10 cellular contexts compared by ENCODE assay signal in genomic region chr20:61252601-61253263, GRCh38. TPM values are rescaled to one million over a fixed set of nuclear protein-coding genes. Genes with fewer than 3 reads are reported as not detected.
DNase-seq lines count a peak whose midpoint lies in the region; ATAC-seq, FAIRE-seq and TF ChIP-seq lines count a peak whose summit lies in the region.
"Had no signal": no experiment of that assay in that cellular context is flagged by ENCODE, and none has a peak within 500 bp of the region (broad histone marks: within the 10 kb centered on the region; RNA-seq: fewer than 3 reads in every experiment).

No MANE protein-coding gene starts in this region.

- H3K27me3 ChIP-seq in RWPE2 (ENCODE audit: insufficient read depth, poor library complexity, severe bottlenecking), result peaks cover 7% of the 10 kb centered on the region
- peaks cover 50% of the 10 kb centered on the region for H3K27me3 ChIP-seq in trophoblast cell (ENCODE audit: insufficient read depth, low read length)

- peak overlapping the region; percentile 76 for H3K4me3 ChIP-seq in RWPE2 (ENCODE audit: severe bottlenecking)
- no peak overlapping the region for H3K4me3 ChIP-seq in trophoblast cell (ENCODE audit: low read depth, low read length)

- H2BK120ac ChIP-seq in trophoblast cell (ENCODE audit: insufficient read depth, low read length, poor library complexity), result no peak overlapping the region

- no peak overlapping the region for H4K91ac ChIP-seq in trophoblast cell (ENCODE audit: low read depth, low read length)

- no peak overlapping the region for H4K12ac ChIP-seq in trophoblast cell (ENCODE audit: low read depth, low read length)

- H2AK5ac ChIP-seq in trophoblast cell (ENCODE audit: low read length), result no peak overlapping the region

- DNase-seq in EH (ENCODE audit: low read depth), result peak; percentile 26
- DNase-seq in RWPE2 (ENCODE audit: low spot score), result peak; percentile 82
- peak; percentile 52 to 58 for DNase-seq in frontal cortex (ENCODE audit: low spot score in 2 of 2)
- no peak for DNase-seq in trophoblast cell
- DNase-seq in activated gamma-delta T cell treated with Interleukin-2 at 50 U/mL for 16 hours, result no peak
- DNase-seq in GF-D8 (lab: John Stamatoyannopoulos, UW), result no peak
- DNase-seq: small intestine had no signal

- H2BK12ac ChIP-seq in trophoblast cell (ENCODE audit: low read length), result no peak overlapping the region

- no peak overlapping the region for H3K14ac ChIP-seq in trophoblast cell (ENCODE audit: low read length)

- H3K4me2 ChIP-seq in trophoblast cell (ENCODE audit: low read length), result peak overlapping the region; percentile 66

- H3K4me3 Mint-ChIP-seq in stimulated activated memory B cell treated with anti-CD40 and anti-IgM and Interleukin-4, amounts not matched to agents 10 μg/mL and 1 μg/mL and 100 μg/mL, for 72 hours, result no peak overlapping the region

- no peaks in the 10 kb centered on the region for H3K79me2 ChIP-seq in trophoblast cell (ENCODE audit: control insufficient read depth, insufficient read depth, low read length, poor library complexity)

- peak overlapping the region; percentile 30 for H2AFZ ChIP-seq in trophoblast cell (ENCODE audit: insufficient read depth, low read length, poor library complexity)

- no peak for TF ChIP-seq CTCF in RWPE2 (IDR thresholded peaks at IDR 0.05; ENCODE audit: poor library complexity, severe bottlenecking)

- no peak for FAIRE-seq in frontal cortex (lab: Jason Lieb, UNC)
- FAIRE-seq: GM12892, small intestine had no signal

- no peak overlapping the region for H3K4ac ChIP-seq in trophoblast cell (ENCODE audit: low read depth, low read length)

- H3K23ac ChIP-seq in trophoblast cell (ENCODE audit: low read length), result no peak overlapping the region

- H3K27ac Mint-ChIP-seq in stimulated activated memory B cell treated with anti-CD40 and anti-IgM and Interleukin-4, amounts not matched to agents 10 μg/mL and 1 μg/mL and 100 μg/mL, for 72 hours, result no peak overlapping the region

- H3K79me1 ChIP-seq in trophoblast cell (ENCODE audit: low read length), result no peaks in the 10 kb centered on the region

- H3K9me3 ChIP-seq in RWPE2 (ENCODE audit: severe bottlenecking) (no peaks in the 10 kb centered on the region), trophoblast cell (ENCODE audit: insufficient read depth, low read depth, low read length) (no peaks in the 10 kb centered on the region)

- peaks cover 4% of the 10 kb centered on the region for H3K9me3 Mint-ChIP-seq in stimulated activated memory B cell treated with anti-CD40 and anti-IgM and Interleukin-4, amounts not matched to agents 10 μg/mL and 1 μg/mL and 100 μg/mL, for 72 hours

- H3K4me1 Mint-ChIP-seq in stimulated activated memory B cell treated with anti-CD40 and anti-IgM and Interleukin-4, amounts not matched to agents 10 μg/mL and 1 μg/mL and 100 μg/mL, for 72 hours, result no peaks in the 10 kb centered on the region

- H3K27ac ChIP-seq in RWPE2 (ENCODE audit: poor library complexity, severe bottlenecking) (peak overlapping the region; percentile 94), trophoblast cell (ENCODE audit: low read depth, low read length) (no peak overlapping the region)

- WGBS in trophoblast cell (ENCODE audit: extremely low coverage, insufficient coverage, insufficient read length), result no CpG with 5 or more reads among the region's 87 CpGs

- H3K27me3 Mint-ChIP-seq in stimulated activated memory B cell treated with anti-CD40 and anti-IgM and Interleukin-4, amounts not matched to agents 10 μg/mL and 1 μg/mL and 100 μg/mL, for 72 hours, result peaks cover 44% of the 10 kb centered on the region

- ATAC-seq in RWPE2 (ENCODE audit: low read depth), result peak; percentile 3
- ATAC-seq in HG02798 (IDR thresholded peaks at IDR 0.05; ENCODE audit: poor library complexity, unreplicated experiment), result no peak
- ATAC-seq in stimulated activated memory B cell treated with anti-CD40 and anti-IgM and Interleukin-4, amounts not matched to agents 10 μg/mL and 1 μg/mL and 100 μg/mL, for 72 hours, result no peak

- H3K9ac ChIP-seq in trophoblast cell (ENCODE audit: low read length), result no peak overlapping the region

- H3K18ac ChIP-seq in trophoblast cell (ENCODE audit: low read length), result no peak overlapping the region

- H3K36me3 ChIP-seq in RWPE2 (ENCODE audit: low read depth) (peaks cover 37% of the 10 kb centered on the region), trophoblast cell (ENCODE audit: control insufficient read depth in 1 of 2, insufficient read depth in 2 of 2, low read length in 2 of 2) (no peaks in the 10 kb centered on the region)

- H3K4me1 ChIP-seq in RWPE2 (ENCODE audit: insufficient read depth, poor library complexity, severe bottlenecking) (peaks cover 21% of the 10 kb centered on the region), trophoblast cell (ENCODE audit: control insufficient read depth in 1 of 2, insufficient read depth in 2 of 2, low read length in 2 of 2) (peaks cover 3 to 8% of the 10 kb centered on the region in 2 experiments)

- no peaks in the 10 kb centered on the region for H3K36me3 Mint-ChIP-seq in stimulated activated memory B cell treated with anti-CD40 and anti-IgM and Interleukin-4, amounts not matched to agents 10 μg/mL and 1 μg/mL and 100 μg/mL, for 72 hours

- no peak overlapping the region for H2BK5ac ChIP-seq in trophoblast cell (ENCODE audit: low read depth, low read length, poor library complexity)

- H4K8ac ChIP-seq in trophoblast cell (ENCODE audit: low read depth, low read length), result no peak overlapping the region

RNA-seq across cellular contexts. Expression of gene CDH4, which starts 0.7 kb away (rescaled TPM):
- total RNA-seq in frontal cortex, result 22.8 TPM
- polyA plus RNA-seq in trophoblast cell (2013), result 0.33 and 0.42 TPM in 2 replicates

Comparison
In these comparisons a context has a peak if more than half of its experiments do, and no peak if none do; other contexts are left out.
1. DNase-seq: peak in EH (single experiment), RWPE2 (single experiment) and frontal cortex (2 of 2); none in trophoblast cell (0 of 2), activated gamma-delta T cell treated with Interleukin-2 at 50 U/mL for 16 hours (single experiment) and GF-D8 (single experiment).